In genomic region chr11:65366340-65366773, GRCh38 we compare ENCODE assay signal across 8 cellular contexts. TPM values are rescaled to one million over a fixed set of nuclear protein-coding genes. Genes with fewer than 3 reads are reported as not detected.
DNase-seq lines count a peak whose midpoint lies in the region; ATAC-seq, FAIRE-seq and TF ChIP-seq lines count a peak whose summit lies in the region.

No MANE protein-coding gene starts in this region.

- H3K27ac Mint-ChIP-seq in T-helper 17 cell (peak overlapping the region; percentile 27), nephron progenitor cell (no peak overlapping the region)

- peak; percentile 11 for FAIRE-seq in GM19239 (lab: Jason Lieb, UNC)

- ATAC-seq in T-helper 17 cell (peak; percentile 84), GM21423 (IDR thresholded peaks at IDR 0.05; ENCODE audit: unreplicated experiment) (no peak)

- H3K9me3 Mint-ChIP-seq in nephron progenitor cell, result no peaks in the 10 kb centered on the region

- no peaks in the 10 kb centered on the region for H3K27me3 Mint-ChIP-seq in T-helper 17 cell
- peaks cover 7% of the 10 kb centered on the region for H3K27me3 Mint-ChIP-seq in nephron progenitor cell (ENCODE audit: low read depth, poor library complexity)

- no peaks in the 10 kb centered on the region for H3K36me3 Mint-ChIP-seq in T-helper 17 cell (ENCODE audit: low read depth)
- no peaks in the 10 kb centered on the region for H3K36me3 Mint-ChIP-seq in nephron progenitor cell (ENCODE audit: low read depth)

- no peak overlapping the region for H3K4me3 Mint-ChIP-seq in T-helper 17 cell
- H3K4me3 Mint-ChIP-seq in nephron progenitor cell, result no peak overlapping the region

- TF ChIP-seq CTCF in nephron progenitor cell (IDR thresholded peaks at IDR 0.05), result peak; percentile 79

- no peaks in the 10 kb centered on the region for H3K9me3 ChIP-seq in T-helper 17 cell (ENCODE audit: control insufficient read depth, low read length, poor library complexity, severe bottlenecking)

- H3K4me1 Mint-ChIP-seq in T-helper 17 cell, result peaks cover 2% of the 10 kb centered on the region
- peaks cover 18% of the 10 kb centered on the region for H3K4me1 Mint-ChIP-seq in nephron progenitor cell

- DNase-seq in Ammon's horn (ENCODE audit: low spot score), result peak; percentile 86
- peak; percentile 72 for DNase-seq in GM19239 (ENCODE audit: insufficient read length, low spot score)
- peak; percentile 55 for DNase-seq in NCI-H2081 treated with DMSO at 0.1 percent for 48 hours (lab: John Stamatoyannopoulos, UW)
- no peak for DNase-seq in T-helper 17 cell
- DNase-seq in fibroblast of peridontal ligament (ENCODE audit: extremely low read depth), result peak; percentile 89
- no peak for DNase-seq in nephron progenitor cell
- no peak for DNase-seq in activated gamma-delta T cell treated with Interleukin-2 at 50 U/mL for 16 hours

RNA-seq across cellular contexts. Expression of gene TIGD3, which starts 11.8 kb away (rescaled TPM):
- total RNA-seq in T-helper 17 cell, result under 1 TPM; 0.21 to 0.45 TPM

RNA-seq across cellular contexts. Expression of gene SLC25A45, which starts 16.1 kb away (rescaled TPM):
- total RNA-seq in T-helper 17 cell, result 10 to 100 TPM; 57.7 to 61.6 TPM

RNA-seq across cellular contexts. Expression of gene FRMD8, which starts 20.1 kb away (rescaled TPM):
- total RNA-seq in T-helper 17 cell, result 10 to 100 TPM; 29.2 to 37.5 TPM

RNA-seq across cellular contexts. Expression of gene DPF2, which starts 32.7 kb away (rescaled TPM):
- total RNA-seq in T-helper 17 cell, result 10 to 100 TPM; 49.1 to 62.6 TPM

RNA-seq across cellular contexts. Expression of gene CDC42EP2, which starts 51.7 kb away (rescaled TPM):
- under 1 TPM in 1 of 2 donors, not detected in 1; 0.55 TPM for total RNA-seq in T-helper 17 cell

Comparison
In these comparisons a context has a peak if more than half of its experiments do, and no peak if none do; other contexts are left out.
1. DNase-seq: peak in Ammon's horn (single experiment), GM19239 (single experiment), NCI-H2081 treated with DMSO at 0.1 percent for 48 hours (single experiment) and fibroblast of peridontal ligament (single experiment); none in T-helper 17 cell (0 of 3), nephron progenitor cell (single experiment) and activated gamma-delta T cell treated with Interleukin-2 at 50 U/mL for 16 hours (single experiment).